8 cellular contexts compared by ENCODE assay signal in the genomic region with DNA sequence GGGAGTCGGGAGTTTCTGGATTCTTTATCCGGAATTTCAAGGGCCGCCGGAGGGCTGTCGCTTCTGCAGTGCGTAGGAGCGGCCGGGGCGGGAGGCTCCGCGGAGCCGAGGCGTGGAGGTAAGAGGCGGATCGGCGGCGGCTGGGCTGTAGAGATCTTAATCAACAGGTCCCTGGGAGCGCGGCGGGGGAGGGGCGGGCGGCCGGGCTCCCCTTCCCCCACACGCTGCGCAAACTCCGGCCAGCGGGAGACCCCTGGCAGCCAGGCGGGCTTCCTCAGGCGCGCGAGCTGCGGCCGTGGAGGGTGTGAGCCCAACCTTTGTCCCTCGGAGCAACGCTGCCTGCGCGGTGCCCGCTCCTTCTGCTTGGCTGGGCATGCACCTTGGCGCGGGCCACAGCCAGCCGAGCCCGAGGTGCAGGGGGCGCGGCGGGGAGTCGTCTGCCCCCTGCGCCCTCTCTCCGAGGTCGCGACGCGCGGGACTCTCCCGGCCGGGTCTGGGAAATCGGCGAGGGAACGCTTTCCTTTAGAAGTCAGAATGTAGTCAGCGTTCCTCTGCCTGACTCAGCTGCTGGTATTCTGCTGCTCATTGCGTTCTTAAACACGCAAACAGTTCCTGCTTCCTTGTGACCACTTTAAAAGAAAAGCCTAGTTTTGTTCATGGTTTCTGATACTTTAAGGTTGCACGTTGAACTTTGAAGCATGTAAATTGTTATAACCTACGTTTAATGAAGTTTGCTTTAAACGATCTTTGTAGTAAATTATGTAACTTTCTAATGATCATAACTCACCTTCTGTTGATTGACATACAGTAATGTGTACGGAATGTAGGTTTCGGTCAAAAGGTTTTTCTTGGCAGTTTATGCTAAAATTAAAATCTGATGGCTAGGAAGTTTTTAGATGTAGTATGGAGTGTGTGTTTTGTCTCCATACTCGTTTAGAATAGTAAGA. TPM values are rescaled to one million over a fixed set of nuclear protein-coding genes. Genes with fewer than 3 reads are reported as not detected.
DNase-seq lines count a peak whose midpoint lies in the region; ATAC-seq and TF ChIP-seq lines count a peak whose summit lies in the region.

A gene (plus strand): TSS at position 20 of the 947 bp plus-strand sequence. CDS start 37,736 bp downstream, outside the sequence.

- H3K27me3 ChIP-seq in neutrophil = peaks cover 40% of the 10 kb centered on the region
- H3K27me3 ChIP-seq in aorta (ENCODE audit: control insufficient read depth in 1 of 2, insufficient read depth in 2 of 2, low read length in 1 of 2) = no peaks in the 10 kb centered on the region

- peak within 1 kb of the TSS; percentile 74 to 76 for H3K4me3 ChIP-seq in neutrophil (ENCODE audit: low read depth in 1 of 2, low read length in 1 of 2)
- H3K4me3 ChIP-seq in aorta (ENCODE audit: low read length in 2 of 2) = peak within 1 kb of the TSS; percentile 60 to 76

- H3K27ac Mint-ChIP-seq in activated naive CD4-positive, alpha-beta T cell treated with anti-CD3 and anti-CD28 coated beads, Interleukin-2, amount 50 U/mL, for 72 hours = peak within 1 kb of the TSS; percentile 84 to 88
- peak within 1 kb of the TSS; percentile 59 for H3K27ac Mint-ChIP-seq in glutamatergic neuron (ENCODE audit: unreplicated experiment)

- H3K27ac ChIP-seq in neutrophil = peak within 1 kb of the TSS; percentile 69
- peak within 1 kb of the TSS in 1 of 2 donors; percentile 74 for H3K27ac ChIP-seq in aorta (ENCODE audit: low read depth in 1 of 2, low read length in 2 of 2)

- intact Hi-C loops in aorta (cut with DNase I) = loop anchor here (5.0 to 10.0 kb wide), 3 partner anchors 57 to 729 kb away; a partner anchor contains a TSS

- peak within 1 kb of the TSS; percentile 83 for H3K4me3 Mint-ChIP-seq in glutamatergic neuron (ENCODE audit: unreplicated experiment)

- H3K36me3 Mint-ChIP-seq in activated naive CD4-positive, alpha-beta T cell treated with anti-CD3 and anti-CD28 coated beads, Interleukin-2, amount 50 U/mL, for 72 hours = no peaks in the 10 kb centered on the region
- H3K36me3 Mint-ChIP-seq in glutamatergic neuron (ENCODE audit: unreplicated experiment) = no peaks in the 10 kb centered on the region

- H3K9me3 ChIP-seq in neutrophil (no peaks in the 10 kb centered on the region), aorta (ENCODE audit: control insufficient read depth, low read length) (no peaks in the 10 kb centered on the region)

- no peaks in the 10 kb centered on the region for H3K9me3 Mint-ChIP-seq in activated naive CD4-positive, alpha-beta T cell treated with anti-CD3 and anti-CD28 coated beads, Interleukin-2, amount 50 U/mL, for 72 hours
- no peaks in the 10 kb centered on the region for H3K9me3 Mint-ChIP-seq in glutamatergic neuron (ENCODE audit: unreplicated experiment)

- 0 to 1% methylated on average over 67 of the region's 67 CpGs for WGBS in aorta, 2 donors

- H3K4me1 Mint-ChIP-seq in glutamatergic neuron (ENCODE audit: low read depth, unreplicated experiment) = no peaks in the 10 kb centered on the region

- no peak for TF ChIP-seq CTCF in glutamatergic neuron (IDR thresholded peaks at IDR 0.05; ENCODE audit: partially characterized antibody, unreplicated experiment)
- TF ChIP-seq CTCF in neutrophil (IDR thresholded peaks at IDR 0.05) = no peak

- H3K4me1 ChIP-seq in neutrophil (ENCODE audit: control insufficient read depth in 1 of 2, insufficient read depth in 1 of 2, low read depth in 1 of 2, low read length in 1 of 2) (peaks cover 18 to 24% of the 10 kb centered on the region in 2 experiments), aorta (ENCODE audit: control insufficient read depth in 1 of 2, insufficient read depth in 2 of 2, low read length in 2 of 2) (no peaks in the 10 kb centered on the region)

- H3K27me3 Mint-ChIP-seq in glutamatergic neuron (ENCODE audit: unreplicated experiment) = peaks cover 4% of the 10 kb centered on the region

- no peaks in the 10 kb centered on the region for H3K36me3 ChIP-seq in neutrophil
- no peaks in the 10 kb centered on the region for H3K36me3 ChIP-seq in aorta (ENCODE audit: control insufficient read depth in 1 of 2, insufficient read depth in 2 of 2, low read length in 1 of 2)

- DNase-seq in AG08396 (ENCODE audit: low spot score) (peak; percentile 61), NCI-H2107 (lab: John Stamatoyannopoulos, UW) (peak; percentile 68), glutamatergic neuron (peak; percentile 83), aorta (peak; percentile 70 to 82)
- peak in 1 of 2 donors; percentile 70 for DNase-seq in activated naive CD4-positive, alpha-beta T cell treated with anti-CD3 and anti-CD28 coated beads, Interleukin-2, amount 50 U/mL, for 72 hours (ENCODE audit: low spot score in 2 of 2)

- peak; percentile 45 for ATAC-seq in GM18502 (IDR thresholded peaks at IDR 0.05; ENCODE audit: poor library complexity, unreplicated experiment)
- ATAC-seq in HG02884 (IDR thresholded peaks at IDR 0.05; ENCODE audit: unreplicated experiment) = peak; percentile 43
- ATAC-seq in activated naive CD4-positive, alpha-beta T cell treated with anti-CD3 and anti-CD28 coated beads, Interleukin-2, amount 50 U/mL, for 72 hours = peak; percentile 62 to 71
- ATAC-seq in aorta (ENCODE audit: low FRiP score) = peak; percentile 66

RNA-seq across cellular contexts. Expression of the gene that starts here (rescaled TPM):
- total RNA-seq in activated naive CD4-positive, alpha-beta T cell treated with anti-CD3 and anti-CD28 coated beads, Interleukin-2, amount 50 U/mL, for 72 hours = 1 to 10 TPM; 8.7 to 9.7 TPM
- 4.5 TPM for total RNA-seq in glutamatergic neuron (ENCODE audit: unreplicated experiment)
- total RNA-seq in aorta = 10 to 100 TPM; 24.9 to 26.8 TPM
- 10 to 100 TPM in 1 of 2 donors, 1 to 10 TPM in 1; 7.4 to 10.4 TPM for polyA plus RNA-seq in aorta
